In the genomic region with DNA sequence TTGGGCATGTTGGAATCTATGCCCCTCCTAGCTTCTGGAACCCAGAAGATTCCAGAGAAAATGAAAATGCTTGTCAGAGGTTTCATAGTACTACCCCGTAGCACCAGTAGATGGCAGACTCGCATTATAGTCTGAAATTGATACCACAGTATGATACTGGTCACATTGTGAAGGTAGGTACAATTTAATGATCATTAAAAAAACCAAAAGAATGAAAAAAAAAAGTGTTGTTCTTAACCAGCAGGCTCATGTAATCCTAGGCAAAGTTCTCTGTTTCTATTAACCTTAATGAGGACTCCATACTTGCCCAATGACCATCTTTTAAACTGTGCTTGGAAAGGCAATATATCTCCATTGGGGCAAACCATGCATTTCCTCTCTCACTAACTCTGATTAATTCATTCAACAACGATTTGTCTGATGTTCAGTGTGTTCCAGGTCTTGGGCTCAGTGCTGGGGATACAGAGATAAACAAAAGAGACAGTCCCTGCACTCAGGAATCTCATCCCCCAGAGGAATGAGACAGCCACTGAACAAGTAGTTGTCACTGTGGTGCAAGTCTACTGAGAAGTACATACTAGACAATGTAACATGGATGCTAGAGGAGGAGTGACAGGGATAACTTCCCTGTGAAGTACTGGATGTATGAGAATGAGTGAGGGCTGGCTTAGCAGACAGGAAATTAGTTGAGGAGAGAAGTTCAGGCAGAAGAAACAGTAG, we compare ENCODE assay signal across 9 cellular contexts.
DNase-seq lines count a peak whose midpoint lies in the region; ATAC-seq and TF ChIP-seq lines count a peak whose summit lies in the region.
"Had no signal": no experiment of that assay in that cellular context is flagged by ENCODE, and none has a peak within 500 bp of the region (broad histone marks: within the 10 kb centered on the region; RNA-seq: fewer than 3 reads in every experiment).

No MANE protein-coding gene starts in this region.

- no peak overlapping the region for H3K27ac Mint-ChIP-seq in WTC11
- H3K27ac Mint-ChIP-seq: dendritic cell treated with granulocyte-macrophage colony-stimulating factor and Interleukin-4, amounts not matched to agents 40 ng/mL and 50 ng/mL, for 4 days had no signal

- peak; percentile 57 for ATAC-seq in GM21737 (IDR thresholded peaks at IDR 0.05; ENCODE audit: unreplicated experiment)
- peak; percentile 89 for ATAC-seq in WTC11
- peak; percentile 66 to 82 for ATAC-seq in left cardiac atrium
- ATAC-seq in sciatic nerve = peak; percentile 75

- H3K27me3 Mint-ChIP-seq in WTC11 (ENCODE audit: low read depth) = no peaks in the 10 kb centered on the region

- no peaks in the 10 kb centered on the region for H3K36me3 Mint-ChIP-seq in WTC11

- POLR2A ChIA-PET in WTC11 (lab: Charles Lee) = no interaction called here

- no peak overlapping the region for H3K4me3 Mint-ChIP-seq in WTC11
- H3K4me3 Mint-ChIP-seq: dendritic cell treated with granulocyte-macrophage colony-stimulating factor and Interleukin-4, amounts not matched to agents 40 ng/mL and 50 ng/mL, for 4 days had no signal

- H3K9me3 Mint-ChIP-seq in WTC11 = no peaks in the 10 kb centered on the region
- H3K9me3 Mint-ChIP-seq: dendritic cell treated with granulocyte-macrophage colony-stimulating factor and Interleukin-4, amounts not matched to agents 40 ng/mL and 50 ng/mL, for 4 days had no signal

- TF ChIP-seq CTCF in WTC11 (IDR thresholded peaks at IDR 0.05) = peak; percentile 59; the same call in 1 of the 2 replicates

- CTCF ChIA-PET in WTC11 (lab: Charles Lee) = interaction anchor here (0.6 to 2.8 kb wide), 30 partner anchors 11 to 1340 kb away, joined by 3 to 14 read pairs (median 3); a partner anchor contains a TSS

- H3K4me3 ChIP-seq in Jurkat, Clone E6-1 (ENCODE audit: low read length) = no peak overlapping the region

- no peaks in the 10 kb centered on the region for H3K4me1 Mint-ChIP-seq in WTC11

- peak; percentile 24 for DNase-seq in NCI-H2196 (lab: John Stamatoyannopoulos, UW; ENCODE audit: unreplicated experiment)
- no peak for DNase-seq in NCI-H2196 treated with DMSO at 0.1 percent for 48 hours (lab: John Stamatoyannopoulos, UW; ENCODE audit: unreplicated experiment)
- DNase-seq in Jurkat, Clone E6-1 (ENCODE audit: low read depth, low spot score) = peak; percentile 16
- peak; percentile 56 for DNase-seq in WTC11 (ENCODE audit: low spot score)
- DNase-seq in left cardiac atrium = peak; percentile 38
- peak; percentile 70 for DNase-seq in sciatic nerve (ENCODE audit: low spot score)
- DNase-seq in GOT3 (lab: John Stamatoyannopoulos, UW) = no peak

- intact Hi-C loops in left cardiac atrium (cut with DNase I) (loop anchor here (2.0 to 10.0 kb wide), 8 partner anchors 171 to 1082 kb away; no protein-coding TSS in a partner anchor), sciatic nerve (cut with DNase I) (no loop called here)

TF ChIP-seq in WTC11, 78 proteins besides CTCF, POLR2A, EP300 and RAD21:
- TF ChIP-seq, protein P1, sequence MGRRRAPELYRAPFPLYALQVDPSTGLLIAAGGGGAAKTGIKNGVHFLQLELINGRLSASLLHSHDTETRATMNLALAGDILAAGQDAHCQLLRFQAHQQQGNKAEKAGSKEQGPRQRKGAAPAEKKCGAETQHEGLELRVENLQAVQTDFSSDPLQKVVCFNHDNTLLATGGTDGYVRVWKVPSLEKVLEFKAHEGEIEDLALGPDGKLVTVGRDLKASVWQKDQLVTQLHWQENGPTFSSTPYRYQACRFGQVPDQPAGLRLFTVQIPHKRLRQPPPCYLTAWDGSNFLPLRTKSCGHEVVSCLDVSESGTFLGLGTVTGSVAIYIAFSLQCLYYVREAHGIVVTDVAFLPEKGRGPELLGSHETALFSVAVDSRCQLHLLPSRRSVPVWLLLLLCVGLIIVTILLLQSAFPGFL (CRISPR knock-in tag; IDR thresholded peaks at IDR 0.05; ENCODE audit: borderline replicate concordance) = no peak
- TF ChIP-seq, protein P2, sequence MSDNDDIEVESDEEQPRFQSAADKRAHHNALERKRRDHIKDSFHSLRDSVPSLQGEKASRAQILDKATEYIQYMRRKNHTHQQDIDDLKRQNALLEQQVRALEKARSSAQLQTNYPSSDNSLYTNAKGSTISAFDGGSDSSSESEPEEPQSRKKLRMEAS (CRISPR knock-in tag; IDR thresholded peaks at IDR 0.05) = no peak
- TF ChIP-seq, protein P3, sequence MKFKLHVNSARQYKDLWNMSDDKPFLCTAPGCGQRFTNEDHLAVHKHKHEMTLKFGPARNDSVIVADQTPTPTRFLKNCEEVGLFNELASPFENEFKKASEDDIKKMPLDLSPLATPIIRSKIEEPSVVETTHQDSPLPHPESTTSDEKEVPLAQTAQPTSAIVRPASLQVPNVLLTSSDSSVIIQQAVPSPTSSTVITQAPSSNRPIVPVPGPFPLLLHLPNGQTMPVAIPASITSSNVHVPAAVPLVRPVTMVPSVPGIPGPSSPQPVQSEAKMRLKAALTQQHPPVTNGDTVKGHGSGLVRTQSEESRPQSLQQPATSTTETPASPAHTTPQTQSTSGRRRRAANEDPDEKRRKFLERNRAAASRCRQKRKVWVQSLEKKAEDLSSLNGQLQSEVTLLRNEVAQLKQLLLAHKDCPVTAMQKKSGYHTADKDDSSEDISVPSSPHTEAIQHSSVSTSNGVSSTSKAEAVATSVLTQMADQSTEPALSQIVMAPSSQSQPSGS (CRISPR knock-in tag; IDR thresholded peaks at IDR 0.05; ENCODE audit: borderline replicate concordance, low read depth) = no peak
TF ChIP-seq in WTC11: peak in this region for 0.

Comparison
In these comparisons a context has a peak if more than half of its experiments do, and no peak if none do; other contexts are left out.
1. DNase-seq: peak in NCI-H2196 (single experiment), Jurkat, Clone E6-1 (single experiment), WTC11 (single experiment), left cardiac atrium (single experiment) and sciatic nerve (single experiment); none in NCI-H2196 treated with DMSO at 0.1 percent for 48 hours (single experiment) and GOT3 (single experiment).
2. Peak in every context shown above with its lines, with median percentiles within 50 percentile points of each other: ATAC-seq.